Comparison of ENCODE assay signal across 28 cellular contexts in genomic region chr3:25611193-25611592, GRCh38.
"Had no signal": no experiment of that assay in that cellular context is flagged by ENCODE, and none has a peak within 500 bp of the region (broad histone marks: within the 10 kb centered on the region; RNA-seq: fewer than 3 reads in every experiment).

No MANE protein-coding gene starts in this region.

- H3K9me3 ChIP-seq: adrenal gland, gastrocnemius medialis, left ventricle myocardium inferior, right atrium auricular region, suprapubic skin, tibial nerve had no signal

- H3K4me3 ChIP-seq: adrenal gland, coronary artery, dorsolateral prefrontal cortex, gastrocnemius medialis, left ventricle myocardium inferior, right atrium auricular region, suprapubic skin, tibial nerve had no signal

- H3K9me3 Mint-ChIP-seq: activated T-helper 1 cell treated with anti-CD3 and anti-CD28 coated beads, Interleukin-12 subunit alpha, Interleukin-12 subunit beta, Interleukin-2, Interleukin-4 antibody, amounts not matched to agents 30 ng/mL and 10 ng/mL and 1 ng/mL, durations not matched to agents 14 hours and 24 hours and 36 hours; brain; neural crest cell; T-helper 1 cell treated with Interleukin-12 subunit alpha and Interleukin-12 subunit beta and Interleukin-4 antibody, amounts not matched to agents 30 μg/mL and 1 μg/mL, for 36 hours had no signal

- H3K4me3 Mint-ChIP-seq: activated T-helper 1 cell treated with anti-CD3 and anti-CD28 coated beads, Interleukin-12 subunit alpha, Interleukin-12 subunit beta, Interleukin-2, Interleukin-4 antibody, amounts not matched to agents 30 ng/mL and 10 ng/mL and 1 ng/mL, durations not matched to agents 14 hours and 24 hours and 36 hours; brain; neural crest cell; T-helper 1 cell treated with Interleukin-12 subunit alpha and Interleukin-12 subunit beta and Interleukin-4 antibody, amounts not matched to agents 30 μg/mL and 1 μg/mL, for 36 hours had no signal

- H3K79me2 ChIP-seq: parathyroid adenoma had no signal

- H2AFZ ChIP-seq: parathyroid adenoma had no signal

- ATAC-seq: gastrocnemius medialis had no signal

- H3K4me1 Mint-ChIP-seq: brain, neural crest cell had no signal

- DNase-seq: activated CD4-positive, alpha-beta T cell treated with anti-CD3 and anti-CD28 coated beads for 48 hours; activated gamma-delta T cell; activated naive CD4-positive, alpha-beta T cell treated with anti-CD3 and anti-CD28 coated beads, Interleukin-2, amount 50 U/mL, for 16 hours; adrenal gland; aorta; dorsolateral prefrontal cortex; effector memory CD4-positive, alpha-beta T cell; erythroblast; gastrocnemius medialis; glutamatergic neuron; left ventricle myocardium inferior; occipital lobe; stimulated activated CD4-positive, alpha-beta T cell treated with anti-CD3 and anti-CD28 coated beads, Interleukin-15, amount 100 ng/mL, for 24 hours; stimulated activated CD4-positive, alpha-beta T cell treated with anti-CD3 and anti-CD28 coated beads, Interleukin-2, amount 100 ng/mL, for 24 hours; stimulated activated naive CD4-positive, alpha-beta T cell; T-helper 9 cell had no signal

- FAIRE-seq: islet of Langerhans, TTC549 had no signal

- H3K27me3 ChIP-seq: adrenal gland, dorsolateral prefrontal cortex, gastrocnemius medialis, right atrium auricular region, suprapubic skin, tibial nerve had no signal

- H3K27ac ChIP-seq: adrenal gland, coronary artery, gastrocnemius medialis, left ventricle myocardium inferior, parathyroid adenoma, right atrium auricular region, suprapubic skin, tibial nerve, VCaP had no signal

- H3K27me3 Mint-ChIP-seq: brain had no signal

- H3K9ac ChIP-seq: parathyroid adenoma had no signal

- H3K4me1 ChIP-seq: adrenal gland, gastrocnemius medialis, left ventricle myocardium inferior, parathyroid adenoma, right atrium auricular region, suprapubic skin, tibial nerve had no signal
